8 cellular contexts compared by ENCODE assay signal in the genomic region with DNA sequence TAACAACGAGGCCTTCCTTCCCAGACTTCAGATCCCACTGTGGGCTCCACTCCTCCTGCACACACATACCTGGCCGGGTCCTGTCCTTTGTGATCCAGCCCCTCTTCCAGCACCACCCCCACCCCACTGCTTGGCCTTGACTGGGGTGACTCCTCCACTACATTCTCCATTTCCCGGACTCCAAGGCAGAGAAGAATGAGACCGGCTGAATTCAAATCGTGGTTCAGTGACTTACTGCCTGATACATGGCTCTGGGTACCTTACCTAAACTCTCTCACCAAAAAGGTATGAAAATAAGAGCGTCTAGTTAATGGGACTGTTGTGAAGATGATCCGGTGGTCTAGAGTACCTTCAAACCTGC. TPM values are rescaled to one million over a fixed set of nuclear protein-coding genes. Genes with fewer than 3 reads are reported as not detected.
DNase-seq lines count a peak whose midpoint lies in the region; ATAC-seq and TF ChIP-seq lines count a peak whose summit lies in the region.

No MANE protein-coding gene starts in this region.

- peak overlapping the region; percentile 50 to 77 (median 74) for H3K4me3 Mint-ChIP-seq in CD4-positive, alpha-beta memory T cell

- H3K36me3 ChIP-seq in CD4-positive, alpha-beta memory T cell (ENCODE audit: insufficient read depth, low read length), result no peaks in the 10 kb centered on the region
- no peaks in the 10 kb centered on the region for H3K36me3 ChIP-seq in psoas muscle (ENCODE audit: insufficient read depth in 1 of 2, low read depth in 1 of 2)

- POLR2A ChIA-PET in CD4-positive, alpha-beta memory T cell (lab: Charles Lee; ENCODE audit: partially characterized antibody), result interaction anchor here (1.5 to 3.0 kb wide), 2 partner anchors 26 to 28 kb away, joined by 3 to 25 read pairs; no protein-coding TSS in a partner anchor
- POLR2A ChIA-PET in RWPE1 (lab: Yijun Ruan, JAX; ENCODE audit: low non-redundant PET), result no interaction called here

- no peak overlapping the region for H3K27ac ChIP-seq in CD4-positive, alpha-beta memory T cell (ENCODE audit: low read depth, low read length)
- H3K27ac ChIP-seq in RWPE1, result peak overlapping the region; percentile 84
- peak overlapping the region; percentile 97 for H3K27ac ChIP-seq in right cardiac atrium (ENCODE audit: low read length)
- peak overlapping the region; percentile 88 for H3K27ac ChIP-seq in psoas muscle

- no peak for ATAC-seq in right cardiac atrium
- no peak for ATAC-seq in psoas muscle
- no peak for ATAC-seq in HG03045 (IDR thresholded peaks at IDR 0.05; ENCODE audit: unreplicated experiment)

- H3K9me3 Mint-ChIP-seq in CD4-positive, alpha-beta memory T cell, result no peaks in the 10 kb centered on the region

- H3K27me3 Mint-ChIP-seq in CD4-positive, alpha-beta memory T cell, result no peaks in the 10 kb centered on the region

- no peak for DNase-seq in CD4-positive, alpha-beta memory T cell
- DNase-seq in RWPE1 (ENCODE audit: low spot score) (no peak), right cardiac atrium (peak in 2 of 3 donors; percentile 23 to 48), psoas muscle (no peak), medulla oblongata (ENCODE audit: extremely low spot score) (no peak), putamen (ENCODE audit: low spot score) (no peak), 8988T (no peak)

- CTCF ChIA-PET in CD4-positive, alpha-beta memory T cell (lab: Charles Lee; ENCODE audit: partially characterized antibody), result interaction anchor here (1.6 to 2.5 kb wide), 2 partner anchors 22 to 27 kb away, joined by 5 to 13 read pairs; no protein-coding TSS in a partner anchor
- CTCF ChIA-PET in RWPE1 (lab: Yijun Ruan, JAX), result no interaction called here

- no peaks in the 10 kb centered on the region for H3K9me3 ChIP-seq in CD4-positive, alpha-beta memory T cell (ENCODE audit: control insufficient read depth in 1 of 2, low read length in 2 of 2)
- H3K9me3 ChIP-seq in right cardiac atrium (ENCODE audit: control insufficient read depth, low read length), result no peaks in the 10 kb centered on the region
- H3K9me3 ChIP-seq in psoas muscle, result no peaks in the 10 kb centered on the region

- WGBS in right cardiac atrium, result 44% methylated on average over 7 of the region's 7 CpGs
- 47 to 56% (median 52%) methylated on average over 7 of the region's 7 CpGs for WGBS in psoas muscle, 3 donors

- peak overlapping the region; percentile 58 to 92 (median 91) for H3K27ac Mint-ChIP-seq in CD4-positive, alpha-beta memory T cell

- no peaks in the 10 kb centered on the region for H3K27me3 ChIP-seq in CD4-positive, alpha-beta memory T cell (ENCODE audit: insufficient read depth, low read length)
- no peaks in the 10 kb centered on the region for H3K27me3 ChIP-seq in right cardiac atrium (ENCODE audit: control insufficient read depth, insufficient read depth)
- H3K27me3 ChIP-seq in psoas muscle (ENCODE audit: insufficient read depth in 3 of 3, low read length in 2 of 3), result no peaks in the 10 kb centered on the region

- H3K36me3 Mint-ChIP-seq in CD4-positive, alpha-beta memory T cell, result peaks cover 0 to 2% of the 10 kb centered on the region in 2 donors

- H3K4me3 ChIP-seq in CD4-positive, alpha-beta memory T cell (ENCODE audit: low read length in 2 of 2), result no peak overlapping the region
- no peak overlapping the region for H3K4me3 ChIP-seq in right cardiac atrium (ENCODE audit: low read length)
- H3K4me3 ChIP-seq in psoas muscle, result no peak overlapping the region

- TF ChIP-seq CTCF in RWPE1 (conservative IDR thresholded peaks at IDR 0.05; ENCODE audit: low read depth), result no peak
- TF ChIP-seq CTCF in psoas muscle (IDR thresholded peaks at IDR 0.05), result no peak

- H3K4me1 ChIP-seq in CD4-positive, alpha-beta memory T cell (ENCODE audit: insufficient read depth, low read length), result peaks cover 44% of the 10 kb centered on the region
- H3K4me1 ChIP-seq in right cardiac atrium (ENCODE audit: control insufficient read depth, insufficient read depth, low read length), result peaks cover 5% of the 10 kb centered on the region
- H3K4me1 ChIP-seq in psoas muscle, result peaks cover 31% of the 10 kb centered on the region

- intact Hi-C loops in CD4-positive, alpha-beta memory T cell (cut with micrococcal nuclease), result loop anchor here (1.0 kb wide), 1 partner anchor 47 kb away; no protein-coding TSS in a partner anchor
- intact Hi-C loops in right cardiac atrium (cut with DNase I), result no loop called here
- intact Hi-C loops in psoas muscle (cut with DNase I), result loop anchor here in 1 of 2 donors (5.0 kb wide), 1 partner anchor 42 kb away; no protein-coding TSS in a partner anchor

- H3K4me1 Mint-ChIP-seq in CD4-positive, alpha-beta memory T cell, result peaks cover 15 to 62% (median 40%) of the 10 kb centered on the region in 4 donors

RNA-seq across cellular contexts. Expression of gene ZBTB42, which starts 1.7 kb away (rescaled TPM):
- total RNA-seq in CD4-positive, alpha-beta memory T cell, result 10 to 100 TPM; 11.6 to 12.3 TPM
- 1 to 10 TPM; 2.0 to 2.1 TPM for polyA plus RNA-seq in CD4-positive, alpha-beta memory T cell
- 1 to 10 TPM; 6.0 to 7.7 (median 6.6) TPM for total RNA-seq in right cardiac atrium
- polyA plus RNA-seq in right cardiac atrium, result 5.3 TPM
- 1 to 10 TPM; 4.2 to 7.4 (median 5.8) TPM for total RNA-seq in psoas muscle
- 1 to 10 TPM; 4.7 to 6.6 (median 6.2) TPM for polyA plus RNA-seq in psoas muscle

RNA-seq across cellular contexts. Expression of gene AKT1, which starts 3.7 kb away (rescaled TPM):
- 10 to 100 TPM; 88.7 to 90.5 TPM for total RNA-seq in CD4-positive, alpha-beta memory T cell
- 10 to 100 TPM in 1 of 2 donors, 1 to 10 TPM in 1; 5.3 to 23.5 TPM for polyA plus RNA-seq in CD4-positive, alpha-beta memory T cell
- total RNA-seq in right cardiac atrium (100 to 1,000 TPM; 120 to 154 (median 126) TPM), psoas muscle (10 to 100 TPM; 54.9 to 79.3 (median 60.0) TPM)
- polyA plus RNA-seq in right cardiac atrium (101 TPM), psoas muscle (100 to 1,000 TPM in 1 of 3 donors, 10 to 100 TPM in 2; 51.9 to 102 (median 62.0) TPM)

RNA-seq across cellular contexts. Expression of gene SIVA1, which starts 46.3 kb away (rescaled TPM):
- total RNA-seq in CD4-positive, alpha-beta memory T cell, result 10 to 100 TPM; 69.3 to 80.2 TPM
- 100 to 1,000 TPM; 208 to 266 TPM for polyA plus RNA-seq in CD4-positive, alpha-beta memory T cell
- total RNA-seq in right cardiac atrium, result 10 to 100 TPM; 74.6 to 88.5 (median 85.1) TPM
- polyA plus RNA-seq in right cardiac atrium, result 201 TPM
- total RNA-seq in psoas muscle, result 100 to 1,000 TPM in 1 of 4 donors, 10 to 100 TPM in 3; 55.8 to 105 (median 84.5) TPM
- polyA plus RNA-seq in psoas muscle, result 100 to 1,000 TPM; 147 to 233 (median 233) TPM

Comparison
In these comparisons a context has a peak if more than half of its experiments do, and no peak if none do; other contexts are left out.
1. DNase-seq: peak in right cardiac atrium (2 of 3); none in CD4-positive, alpha-beta memory T cell (0 of 5), RWPE1 (single experiment), psoas muscle (0 of 2), medulla oblongata (single experiment), putamen (single experiment) and 8988T (single experiment).